ENCODE assay signal across 8 cellular contexts in genomic region chr11:65134952-65135632, GRCh38. TPM values are rescaled to one million over a fixed set of nuclear protein-coding genes. Genes with fewer than 3 reads are reported as not detected.
DNase-seq lines count a peak whose midpoint lies in the region; ATAC-seq, FAIRE-seq and TF ChIP-seq lines count a peak whose summit lies in the region.

No MANE protein-coding gene starts in this region.

- H3K9me3 ChIP-seq in vagina, result no peaks in the 10 kb centered on the region

- DNase-seq in GM12892 (ENCODE audit: insufficient read length) (peak; percentile 91), NCI-H1436 treated with DMSO at 0.1 percent for 48 hours (lab: John Stamatoyannopoulos, UW) (peak; percentile 90), T follicular helper cell (ENCODE audit: low read depth) (peak; percentile 81), amniotic stem cell (lab: John Stamatoyannopoulos, UW) (peak; percentile 90), left cardiac atrium (peak; percentile 90), posterior vena cava (ENCODE audit: low spot score) (peak; percentile 94), vagina (ENCODE audit: extremely low spot score in 2 of 2) (peak in 1 of 2 donors; percentile 98)

- H3K4me1 ChIP-seq in vagina, result peaks cover 30% of the 10 kb centered on the region

- peak overlapping the region; percentile 87 to 89 for H3K4me3 ChIP-seq in vagina

- peaks cover 0 to 24% of the 10 kb centered on the region in 2 donors for H3K36me3 ChIP-seq in vagina

- H3K27me3 ChIP-seq in vagina, result no peaks in the 10 kb centered on the region

- no peak for FAIRE-seq in GM12892 (lab: Jason Lieb, UNC)

- no peak; the same call in 1 of the 2 replicates for TF ChIP-seq POLR2A in GM12892 (IDR thresholded peaks at IDR 0.05; ENCODE audit: low read depth, low read length)
- TF ChIP-seq POLR2A in vagina (IDR thresholded peaks at IDR 0.05), result peak in 1 of 2 donors; percentile 21

- peak overlapping the region; percentile 94 for H3K27ac ChIP-seq in vagina

- peak in 1 of 3 experiments; percentile 9 for TF ChIP-seq CTCF in vagina (IDR thresholded peaks at IDR 0.05)

- ATAC-seq in HG02852 (IDR thresholded peaks at IDR 0.05; ENCODE audit: unreplicated experiment) (peak; percentile 66), left cardiac atrium (peak; percentile 84 to 91)

- intact Hi-C loops in left cardiac atrium (cut with DNase I) (no loop called here), posterior vena cava (cut with DNase I) (loop anchor here (5.0 kb wide), 1 partner anchor 47 kb away; the partner anchor contains the start of gene CAPN1 (in 2 of the 2)), vagina (cut with DNase I) (loop anchor here (2.0 kb wide), 1 partner anchor 46 kb away; the partner anchor contains the start of gene CAPN1)

RNA-seq across cellular contexts. Expression of gene SYVN1, which starts 0.8 kb away (rescaled TPM):
- 19.7 TPM for polyA plus RNA-seq in GM12892 (2012; ENCODE audit: missing spikeins)
- total RNA-seq in left cardiac atrium, result 10 to 100 TPM; 33.2 to 41.6 TPM
- 10 to 100 TPM; 52.7 to 57.0 TPM for total RNA-seq in posterior vena cava
- total RNA-seq in vagina, result 42.5 TPM

RNA-seq across cellular contexts. Expression of gene MRPL49, which starts 13.0 kb away (rescaled TPM):
- 42.1 TPM for polyA plus RNA-seq in GM12892 (2012; ENCODE audit: missing spikeins)
- total RNA-seq in left cardiac atrium, result 10 to 100 TPM; 26.3 to 33.4 TPM
- total RNA-seq in posterior vena cava, result 10 to 100 TPM; 34.1 to 39.3 TPM
- 43.5 TPM for total RNA-seq in vagina

RNA-seq across cellular contexts. Expression of gene FAU, which starts 13.2 kb away (rescaled TPM):
- 1,538 TPM for polyA plus RNA-seq in GM12892 (2012; ENCODE audit: missing spikeins)
- 100 to 1,000 TPM; 651 to 723 TPM for total RNA-seq in left cardiac atrium
- total RNA-seq in posterior vena cava, result 100 to 1,000 TPM; 725 to 753 TPM
- 1,228 TPM for total RNA-seq in vagina

RNA-seq across cellular contexts. Expression of gene ZNHIT2, which starts 17.6 kb away (rescaled TPM):
- 0.53 TPM for polyA plus RNA-seq in GM12892 (2012; ENCODE audit: missing spikeins)
- 1 to 10 TPM; 6.6 to 8.2 TPM for total RNA-seq in left cardiac atrium
- total RNA-seq in posterior vena cava, result 1 to 10 TPM; 6.0 to 6.3 TPM
- total RNA-seq in vagina, result 15.7 TPM

RNA-seq across cellular contexts. Expression of gene TM7SF2, which starts 23.4 kb away (rescaled TPM):
- 13.1 TPM for polyA plus RNA-seq in GM12892 (2012; ENCODE audit: missing spikeins)
- total RNA-seq in left cardiac atrium (10 to 100 TPM; 50.0 to 53.2 TPM), posterior vena cava (1 to 10 TPM; 3.1 to 4.0 TPM), vagina (37.6 TPM)

Comparison
In these comparisons a context has a peak if more than half of its experiments do, and no peak if none do; other contexts are left out.
1. intact Hi-C loops: an anchor here in posterior vena cava (5.0 kb wide) and vagina (2.0 kb wide); none called in left cardiac atrium.